Comparison of ENCODE assay signal across 10 cellular contexts in the genomic region with DNA sequence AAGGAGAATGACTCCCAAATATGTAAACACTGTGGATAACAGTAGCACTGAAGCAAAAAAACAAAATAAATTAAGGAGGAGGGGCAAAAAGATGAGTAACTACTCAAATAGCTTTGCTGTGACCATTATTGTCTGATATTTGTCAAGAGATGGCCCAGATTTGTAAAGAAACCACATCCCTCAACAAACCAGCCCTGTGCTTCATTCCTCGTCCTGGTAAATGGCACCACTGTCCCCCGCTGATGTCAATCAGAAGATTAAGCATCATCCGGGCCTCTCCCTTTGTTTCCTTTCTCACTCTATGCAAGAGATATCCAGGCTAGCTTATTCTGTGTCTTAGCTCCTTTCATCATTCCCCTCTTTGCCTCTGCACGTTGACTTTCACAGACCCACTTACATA.
DNase-seq lines count a peak whose midpoint lies in the region; TF ChIP-seq lines count a peak whose summit lies in the region.
"Had no signal": no experiment of that assay in that cellular context is flagged by ENCODE, and none has a peak within 500 bp of the region (broad histone marks: within the 10 kb centered on the region; RNA-seq: fewer than 3 reads in every experiment).

No MANE protein-coding gene starts in this region.

- no peaks in the 10 kb centered on the region for H3K27me3 ChIP-seq in rectal smooth muscle tissue (ENCODE audit: control insufficient read depth, insufficient read depth, low read length)

- DNase-seq in AG20443 (ENCODE audit: low spot score) (peak; percentile 57), SK-MEL-5 (ENCODE audit: low read depth, low spot score) (peak; percentile 79), fibroblast of pulmonary artery (ENCODE audit: low read depth) (peak; percentile 27), NCI-H1436 (lab: John Stamatoyannopoulos, UW) (no peak), SK-N-DZ (ENCODE audit: low spot score) (no peak), NCI-H1436 treated with DMSO at 0.1 percent for 48 hours (lab: John Stamatoyannopoulos, UW) (no peak), NCI-H187 treated with DMSO at 0.1 percent for 48 hours (lab: John Stamatoyannopoulos, UW) (no peak)
- DNase-seq: NCI-H1048; stimulated activated CD4-positive, alpha-beta T cell treated with anti-CD3 and anti-CD28 coated beads, Interleukin-15, amount 100 ng/mL, for 24 hours had no signal

- in situ Hi-C loops in SK-MEL-5 (cut with HindIII; ENCODE audit: low pct_unique_long_range_greater_than_20kb, low sequenced_read_pairs) = no loop called here

- H3K4me3 ChIP-seq in fibroblast of pulmonary artery (replicated peaks; ENCODE audit: low read depth, low read length) = no peak overlapping the region
- no peak overlapping the region for H3K4me3 ChIP-seq in rectal smooth muscle tissue (ENCODE audit: low read length)

- TF ChIP-seq CTCF in fibroblast of pulmonary artery (IDR thresholded peaks at IDR 0.05; ENCODE audit: low read length, missing control alignments) = no peak

- H3K36me3 ChIP-seq in rectal smooth muscle tissue (ENCODE audit: control insufficient read depth, insufficient read depth, low read length) = peaks cover 2% of the 10 kb centered on the region

- peak overlapping the region; percentile 39 for H3K27ac ChIP-seq in rectal smooth muscle tissue (ENCODE audit: low read depth, low read length)

- no peak overlapping the region for H3K9ac ChIP-seq in rectal smooth muscle tissue (ENCODE audit: low read length)

- H3K4me1 ChIP-seq in rectal smooth muscle tissue (ENCODE audit: control insufficient read depth, insufficient read depth, low read length) = peaks cover 3% of the 10 kb centered on the region

Comparison
In these comparisons a context has a peak if more than half of its experiments do, and no peak if none do; other contexts are left out.
1. DNase-seq: peak in AG20443 (single experiment), SK-MEL-5 (single experiment) and fibroblast of pulmonary artery (single experiment); none in NCI-H1436 (single experiment), SK-N-DZ (single experiment), NCI-H1436 treated with DMSO at 0.1 percent for 48 hours (single experiment) and NCI-H187 treated with DMSO at 0.1 percent for 48 hours (single experiment).